In genomic region chr19:54608205-54608604, GRCh38 we compare ENCODE assay signal across 34 cellular contexts. TPM values are rescaled to one million over a fixed set of nuclear protein-coding genes. Genes with fewer than 3 reads are reported as not detected.
"Had no signal": no experiment of that assay in that cellular context is flagged by ENCODE, and none has a peak within 500 bp of the region (broad histone marks: within the 10 kb centered on the region; RNA-seq: fewer than 3 reads in every experiment).

No MANE protein-coding gene starts in this region.

- ATAC-seq: activated CD4-positive, alpha-beta T cell treated with anti-CD3 and anti-CD28 coated beads for 36 hours; activated CD8-positive, alpha-beta T cell treated with anti-CD3 and anti-CD28 coated beads for 36 hours; activated T-cell treated with anti-CD3 and anti-CD28 coated beads, Interleukin-2, amount 50 U/mL, for 4 hours; activated T-helper 17 cell treated with anti-CD3 and anti-CD28 coated beads, Interleukin-2, amount 50 U/mL, for 72 hours; effector memory CD8-positive, alpha-beta T cell; foreskin keratinocyte; gastrocnemius medialis; T-helper 17 cell had no signal

- H3K36me3 ChIP-seq: brain microvascular endothelial cell, esophagus muscularis mucosa, gastrocnemius medialis, WERI-Rb-1 had no signal

- H3K4me1 Mint-ChIP-seq: activated CD4-positive, alpha-beta T cell treated with anti-CD3 and anti-CD28 coated beads for 36 hours; activated T-helper 17 cell treated with anti-CD3 and anti-CD28 coated beads, Interleukin-2, amount 50 U/mL, for 72 hours; central memory CD8-positive, alpha-beta T cell; T-helper 17 cell had no signal

- H3K27ac ChIP-seq: brain microvascular endothelial cell, coronary artery, esophagus muscularis mucosa, foreskin keratinocyte, gastrocnemius medialis, WERI-Rb-1 had no signal

- H3K4me3 Mint-ChIP-seq: activated CD4-positive, alpha-beta T cell treated with anti-CD3 and anti-CD28 coated beads for 36 hours; activated CD8-positive, alpha-beta T cell treated with anti-CD3 and anti-CD28 coated beads for 36 hours; activated naive CD8-positive, alpha-beta T cell; activated T-cell treated with anti-CD3 and anti-CD28 coated beads, Interleukin-2, amount 50 U/mL, for 4 hours; activated T-helper 17 cell treated with anti-CD3 and anti-CD28 coated beads, Interleukin-2, amount 50 U/mL, for 72 hours; central memory CD8-positive, alpha-beta T cell; effector memory CD8-positive, alpha-beta T cell; T-helper 17 cell; T-helper 2 cell treated with Interferon-gamma antibody and Interleukin-4, amounts not matched to agents 5 μg/mL and 100 μg/mL, for 36 hours had no signal

- FAIRE-seq: astrocyte, bronchial epithelial cell had no signal

- H3K27me3 ChIP-seq: brain microvascular endothelial cell, foreskin keratinocyte, gastrocnemius medialis had no signal

- H3K4me1 ChIP-seq: esophagus muscularis mucosa, foreskin keratinocyte, gastrocnemius medialis had no signal

- H3K36me3 Mint-ChIP-seq: activated naive CD8-positive, alpha-beta T cell had no signal

- H3K9me3 Mint-ChIP-seq: activated T-helper 17 cell treated with anti-CD3 and anti-CD28 coated beads, Interleukin-2, amount 50 U/mL, for 72 hours; central memory CD8-positive, alpha-beta T cell; effector memory CD8-positive, alpha-beta T cell had no signal

- H3K27ac Mint-ChIP-seq: activated CD4-positive, alpha-beta T cell treated with anti-CD3 and anti-CD28 coated beads for 36 hours; activated CD8-positive, alpha-beta T cell treated with anti-CD3 and anti-CD28 coated beads for 36 hours; activated naive CD8-positive, alpha-beta T cell; activated T-helper 17 cell treated with anti-CD3 and anti-CD28 coated beads, Interleukin-2, amount 50 U/mL, for 72 hours; effector memory CD8-positive, alpha-beta T cell; T-helper 17 cell; T-helper 2 cell treated with Interferon-gamma antibody and Interleukin-4, amounts not matched to agents 5 μg/mL and 100 μg/mL, for 36 hours had no signal

- H3K4me3 ChIP-seq: coronary artery, esophagus muscularis mucosa, gastrocnemius medialis had no signal

- DNase-seq: activated CD4-positive, alpha-beta T cell treated with anti-CD3 and anti-CD28 coated beads for 36 hours; activated CD4-positive, alpha-beta T cell treated with anti-CD3 and anti-CD28 coated beads, Interleukin-2, amount 50 U/mL, for 1 hour; activated CD4-positive, alpha-beta T cell treated with anti-CD3 and anti-CD28 coated beads, Interleukin-2, amount 50 U/mL, for 48 hours; activated CD4-positive, CD25-positive, alpha-beta regulatory T cell; activated CD4-positive, CD25-positive, alpha-beta regulatory T cell treated with anti-CD3 and anti-CD28 coated beads, Interleukin-2, amount 50 U/mL, for 72 hours; activated CD8-positive, alpha-beta memory T cell treated with anti-CD3 and anti-CD28 coated beads for 24 hours; activated CD8-positive, alpha-beta T cell treated with anti-CD3 and anti-CD28 coated beads for 36 hours; activated effector memory CD4-positive, alpha-beta T cell treated with Interleukin-2 at 50 U/mL for 16 hours; activated gamma-delta T cell treated with Interleukin-2 at 50 U/mL for 16 hours; activated naive CD4-positive, alpha-beta T cell treated with anti-CD3 and anti-CD28 coated beads, Interleukin-2, amount 50 U/mL, for 16 hours; activated naive CD4-positive, alpha-beta T cell treated with Interleukin-2 at 50 U/mL for 16 hours; activated T-cell treated with anti-CD3 and anti-CD28 coated beads, Interleukin-2, amount 50 U/mL, for 4 hours; amniotic stem cell; anterior cingulate cortex; brain microvascular endothelial cell; dermis blood vessel endothelial cell; effector CD4-positive, alpha-beta T cell; effector memory CD8-positive, alpha-beta T cell; erythroblast; foreskin keratinocyte; gastrocnemius medialis; glutamatergic neuron; T-helper 1 cell; T-helper 17 cell; T1000; WERI-Rb-1 had no signal

RNA-seq across cellular contexts. Expression of gene LILRA1, which starts 14.8 kb away (rescaled TPM):
- total RNA-seq: activated CD4-positive, alpha-beta T cell treated with anti-CD3 and anti-CD28 coated beads for 36 hours; activated CD8-positive, alpha-beta T cell treated with anti-CD3 and anti-CD28 coated beads for 36 hours; activated T-cell treated with anti-CD3 and anti-CD28 coated beads, Interleukin-2, amount 50 U/mL, for 4 hours; activated T-helper 17 cell treated with anti-CD3 and anti-CD28 coated beads, Interleukin-2, amount 50 U/mL, for 72 hours; astrocyte; bronchial epithelial cell; dermis blood vessel endothelial cell; foreskin keratinocyte had no signal
- polyA plus RNA-seq: foreskin keratinocyte had no signal

RNA-seq across cellular contexts. Expression of gene LILRB1, which starts 22.1 kb away (rescaled TPM):
- total RNA-seq: activated CD4-positive, alpha-beta T cell treated with anti-CD3 and anti-CD28 coated beads for 36 hours; astrocyte; bronchial epithelial cell; dermis blood vessel endothelial cell; foreskin keratinocyte had no signal
- polyA plus RNA-seq: foreskin keratinocyte had no signal

RNA-seq across cellular contexts. Expression of gene LILRA2, which starts 34.6 kb away (rescaled TPM):
- total RNA-seq: activated CD4-positive, alpha-beta T cell treated with anti-CD3 and anti-CD28 coated beads for 36 hours; activated CD8-positive, alpha-beta T cell treated with anti-CD3 and anti-CD28 coated beads for 36 hours; activated T-cell treated with anti-CD3 and anti-CD28 coated beads, Interleukin-2, amount 50 U/mL, for 4 hours; activated T-helper 17 cell treated with anti-CD3 and anti-CD28 coated beads, Interleukin-2, amount 50 U/mL, for 72 hours; astrocyte; bronchial epithelial cell; dermis blood vessel endothelial cell; foreskin keratinocyte had no signal
- polyA plus RNA-seq: foreskin keratinocyte had no signal

RNA-seq across cellular contexts. Expression of gene LILRB4, which starts 54.6 kb away (rescaled TPM):
- total RNA-seq: activated CD4-positive, alpha-beta T cell treated with anti-CD3 and anti-CD28 coated beads for 36 hours; activated CD8-positive, alpha-beta T cell treated with anti-CD3 and anti-CD28 coated beads for 36 hours; activated T-helper 17 cell treated with anti-CD3 and anti-CD28 coated beads, Interleukin-2, amount 50 U/mL, for 72 hours; astrocyte; bronchial epithelial cell; dermis blood vessel endothelial cell; foreskin keratinocyte had no signal
- polyA plus RNA-seq: foreskin keratinocyte had no signal
